In genomic region chr17:65551641-65552040, GRCh38 we compare ENCODE assay signal across 18 cellular contexts. TPM values are rescaled to one million over a fixed set of nuclear protein-coding genes. Genes with fewer than 3 reads are reported as not detected.
A peak's percentile ranks its signal among the peaks of the same experiment; 100 is the strongest.
DNase-seq lines count a peak whose midpoint lies in the region; ATAC-seq and TF ChIP-seq lines count a peak whose summit lies in the region.
"Had no signal": no experiment of that assay in that cellular context is flagged by ENCODE, and none has a peak within 500 bp of the region (broad histone marks: within the 10 kb centered on the region; RNA-seq: fewer than 3 reads in every experiment).

No MANE protein-coding gene starts in this region.

- H3K9me3 ChIP-seq in ectodermal cell (ENCODE audit: control insufficient read depth, low read length) (no peaks in the 10 kb centered on the region), spleen (no peaks in the 10 kb centered on the region)
- H3K9me3 ChIP-seq in CD4-positive, alpha-beta memory T cell (ENCODE audit: control insufficient read depth in 1 of 2, low read length in 2 of 2), result no peaks in the 10 kb centered on the region

- H3K4me1 ChIP-seq in ectodermal cell (ENCODE audit: control insufficient read depth, insufficient read depth, low read length) (peaks cover 75% of the 10 kb centered on the region), spleen (peaks cover 0 to 37% (median 7%) of the 10 kb centered on the region in 6 donors)
- H3K4me1 ChIP-seq in CD4-positive, alpha-beta memory T cell (ENCODE audit: insufficient read depth, low read length), result peaks cover 46% of the 10 kb centered on the region

- ATAC-seq in left ventricle myocardium superior (no peak), Right ventricle myocardium inferior (no peak)
- ATAC-seq: GM12878 had no signal

- CTCF ChIA-PET in CD4-positive, alpha-beta memory T cell (lab: Charles Lee; ENCODE audit: partially characterized antibody), result no interaction called here

- H3K36me3 ChIP-seq in ectodermal cell (ENCODE audit: control insufficient read depth, insufficient read depth, low read length) (peaks cover 30% of the 10 kb centered on the region), spleen (peaks cover 0 to 24% (median 6%) of the 10 kb centered on the region in 6 donors)
- H3K36me3 ChIP-seq in CD4-positive, alpha-beta memory T cell (ENCODE audit: insufficient read depth, low read length), result peaks cover 23% of the 10 kb centered on the region

- peaks cover 60% of the 10 kb centered on the region for H3K4me1 Mint-ChIP-seq in mesothelial cell of epicardium
- peaks cover 49 to 71% (median 58%) of the 10 kb centered on the region in 4 donors for H3K4me1 Mint-ChIP-seq in CD4-positive, alpha-beta memory T cell

- H3K4me3 ChIP-seq in ectodermal cell (ENCODE audit: insufficient read depth, low read depth, low read length) (peak overlapping the region; percentile 19), spleen (no peak overlapping the region)
- no peak overlapping the region for H3K4me3 ChIP-seq in CD4-positive, alpha-beta memory T cell (ENCODE audit: low read length in 2 of 2)
- H3K4me3 ChIP-seq: GM12878, GM23248 had no signal

- POLR2A ChIA-PET in CD4-positive, alpha-beta memory T cell (lab: Charles Lee; ENCODE audit: partially characterized antibody), result no interaction called here

- H3K4me3 Mint-ChIP-seq in mesothelial cell of epicardium, result no peak overlapping the region
- peak overlapping the region in 4 of 8 donors; percentile 26 to 61 (median 46) for H3K4me3 Mint-ChIP-seq in CD4-positive, alpha-beta memory T cell
- H3K4me3 Mint-ChIP-seq: HFFc6 had no signal

- WGBS in ectodermal cell, 2 experiments, result 91 to 93% methylated on average over 4 to 5 of the region's 5 CpGs
- 79 to 91% (median 88%) methylated on average over 5 of the region's 5 CpGs for WGBS in spleen, 5 donors

- intact Hi-C loops in left ventricle myocardium superior (cut with micrococcal nuclease) (no loop called here), Right ventricle myocardium inferior (cut with DNase I) (loop anchor here (10.0 kb wide), 2 partner anchors 257 to 613 kb away; no protein-coding TSS in a partner anchor), spleen (cut with DNase I; ENCODE audit: low total_unique reads) (loop anchor here (10.0 kb wide), 1 partner anchor 317 kb away; no protein-coding TSS in a partner anchor)
- intact Hi-C loops in CD4-positive, alpha-beta memory T cell (cut with micrococcal nuclease), result no loop called here

- DNase-seq in left ventricle myocardium superior (peak; percentile 52), Right ventricle myocardium inferior (ENCODE audit: missing footprints) (no peak), mesothelial cell of epicardium (ENCODE audit: low spot score in 2 of 2, unreplicated experiment in 2 of 2) (no peak), spleen (peak; percentile 11), GM03348 (ENCODE audit: low spot score) (no peak), mucosa of gallbladder (ENCODE audit: low spot score) (no peak)
- DNase-seq in CD4-positive, alpha-beta memory T cell, result no peak
- DNase-seq: Calu3, HFFc6, KG1, NCI-H1092, NCI-H2107, NCI-H226, NCI-H526 had no signal

- peaks cover 25% of the 10 kb centered on the region for H3K36me3 Mint-ChIP-seq in mesothelial cell of epicardium
- peaks cover 40 to 51% of the 10 kb centered on the region in 2 donors for H3K36me3 Mint-ChIP-seq in CD4-positive, alpha-beta memory T cell

- no peak for TF ChIP-seq CTCF in mesothelial cell of epicardium (IDR thresholded peaks at IDR 0.05; ENCODE audit: unreplicated experiment)
- no peak for TF ChIP-seq CTCF in spleen (IDR thresholded peaks at IDR 0.05 in 8 of 11, conservative IDR thresholded peaks at IDR 0.05 in 3 of 11)

- H3K27me3 Mint-ChIP-seq in mesothelial cell of epicardium (ENCODE audit: low read depth), result no peaks in the 10 kb centered on the region
- H3K27me3 Mint-ChIP-seq in CD4-positive, alpha-beta memory T cell, result no peaks in the 10 kb centered on the region

- H3K27ac ChIP-seq in ectodermal cell (ENCODE audit: insufficient read depth, low read depth, low read length, poor library complexity, severe bottlenecking) (no peak overlapping the region), spleen (peak overlapping the region in 2 of 8 donors; percentile 3 to 31)
- no peak overlapping the region for H3K27ac ChIP-seq in CD4-positive, alpha-beta memory T cell (ENCODE audit: low read depth, low read length)
- H3K27ac ChIP-seq: C4-2B, GM23248 had no signal

- no peaks in the 10 kb centered on the region for H3K9me3 Mint-ChIP-seq in mesothelial cell of epicardium
- no peaks in the 10 kb centered on the region for H3K9me3 Mint-ChIP-seq in CD4-positive, alpha-beta memory T cell
- H3K9me3 Mint-ChIP-seq: HFFc6 had no signal

- peak overlapping the region; percentile 67 for H3K27ac Mint-ChIP-seq in mesothelial cell of epicardium
- H3K27ac Mint-ChIP-seq in CD4-positive, alpha-beta memory T cell, result peak overlapping the region in 3 of 7 donors; percentile 37 to 78 (median 43)
- H3K27ac Mint-ChIP-seq: HFFc6 had no signal

- H3K27me3 ChIP-seq in ectodermal cell (ENCODE audit: control insufficient read depth, insufficient read depth, low read length, poor library complexity, severe bottlenecking) (no peaks in the 10 kb centered on the region), spleen (replicated peaks in 1 of 7) (peaks cover 0 to 9% (median 0%) of the 10 kb centered on the region in 7 donors)
- H3K27me3 ChIP-seq in CD4-positive, alpha-beta memory T cell (ENCODE audit: insufficient read depth, low read length), result no peaks in the 10 kb centered on the region

- TF ChIP-seq POLR2A in spleen (IDR thresholded peaks at IDR 0.05), result no peak

RNA-seq across cellular contexts. Expression of gene AXIN2, which starts 9.8 kb away (rescaled TPM):
- total RNA-seq in left ventricle myocardium superior (17.2 TPM), Right ventricle myocardium inferior (22.2 TPM), mesothelial cell of epicardium (84.6 to 88.7 TPM (median 87.8 TPM) in 3 replicates), spleen (10 to 100 TPM in 6 of 7 donors, 1 to 10 TPM in 1; 9.8 to 16.6 (median 15.1) TPM), mucosa of gallbladder (14.4 TPM)
- polyA plus RNA-seq in ectodermal cell (2013, experiment 1 of 4), result 208 TPM
- 212 TPM for polyA plus RNA-seq in ectodermal cell (2013, experiment 2 of 4)
- 156 TPM for polyA plus RNA-seq in ectodermal cell (2013, experiment 3 of 4)
- 171 TPM for polyA plus RNA-seq in ectodermal cell (2013, experiment 4 of 4)
- 1 to 10 TPM; 1.1 to 3.0 (median 1.8) TPM for polyA plus RNA-seq in spleen
- 10 to 100 TPM; 30.1 to 30.3 TPM for total RNA-seq in CD4-positive, alpha-beta memory T cell
- 10 to 100 TPM in 1 of 2 donors, 1 to 10 TPM in 1; 3.4 to 11.8 TPM for polyA plus RNA-seq in CD4-positive, alpha-beta memory T cell

Comparison
In these comparisons a context has a peak if more than half of its experiments do, and no peak if none do; other contexts are left out.
1. DNase-seq: peak in left ventricle myocardium superior (single experiment) and spleen (single experiment); none in Right ventricle myocardium inferior (single experiment), mesothelial cell of epicardium (0 of 2), CD4-positive, alpha-beta memory T cell (0 of 5), GM03348 (single experiment) and mucosa of gallbladder (single experiment).
2. intact Hi-C loops: an anchor here in Right ventricle myocardium inferior (10.0 kb wide) and spleen (10.0 kb wide); none called in left ventricle myocardium superior and CD4-positive, alpha-beta memory T cell.